8 cellular contexts compared by ENCODE assay signal in the genomic region with DNA sequence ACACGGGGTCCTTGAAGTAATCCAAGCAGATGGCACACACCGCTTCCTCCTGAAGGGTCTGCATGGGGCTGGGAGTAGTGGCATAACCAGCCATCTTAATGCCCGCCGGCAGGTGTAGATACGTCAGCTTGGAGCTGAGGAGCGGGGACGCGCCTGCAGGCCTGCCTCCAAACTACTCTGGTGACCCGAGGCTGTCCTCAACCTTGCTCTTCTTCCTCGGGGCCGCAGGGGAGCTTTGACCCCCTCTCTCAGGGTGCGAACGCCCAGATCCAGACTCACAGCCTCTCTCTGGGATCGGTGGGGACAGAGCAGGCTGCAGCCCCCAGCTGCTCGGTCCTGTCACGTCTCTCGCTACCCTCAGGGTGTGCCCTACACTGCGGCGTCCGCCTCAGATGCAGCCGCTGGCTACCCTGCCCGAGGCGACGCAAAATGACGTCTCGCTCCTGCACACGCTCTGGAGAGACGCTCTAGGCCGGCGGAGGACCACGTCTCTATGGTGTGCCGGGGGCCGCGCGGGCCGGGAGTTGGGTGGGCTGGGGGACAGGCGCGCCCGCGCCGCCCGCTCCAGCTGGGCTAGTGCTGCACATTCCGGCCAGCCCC. TPM values are rescaled to one million over a fixed set of nuclear protein-coding genes. Genes with fewer than 3 reads are reported as not detected.
DNase-seq lines count a peak whose midpoint lies in the region; ATAC-seq and TF ChIP-seq lines count a peak whose summit lies in the region.

Gene TRIM52, minus strand, starts transcription at position 424 of the 600 bp plus-strand sequence. Its CDS starts 330 bp downstream, at position 94.

- intact Hi-C loops in Right ventricle myocardium inferior (cut with DNase I) (loop anchor here (1.0 to 2.0 kb wide), 3 partner anchors 15 to 72 kb away; partner anchors contain the start of gene TRIM41), posterior vena cava (cut with DNase I) (loop anchor here in 1 of 2 donors (1.0 kb wide), 1 partner anchor 14 kb away; no protein-coding TSS in a partner anchor)

- CTCF ChIA-PET in activated naive CD4-positive, alpha-beta T cell treated with anti-CD3 and anti-CD28 coated beads, Interleukin-2, amount 10 ng/mL, durations not matched to agents 7 days and 5 days (lab: Charles Lee): interaction anchor here (0.6 to 1.0 kb wide), 4 partner anchors 11 to 95 kb away, joined by 3 to 6 read pairs (median 4); no protein-coding TSS in a partner anchor

- H3K4me3 ChIP-seq in GM06990 (replicated peaks; ENCODE audit: low read depth, low read length) (peak within 1 kb of the TSS; percentile 94), HFF-Myc (replicated peaks; ENCODE audit: low read depth, low read length) (peak within 1 kb of the TSS; percentile 92), OCI-LY1 (ENCODE audit: low read depth, low read length, poor library complexity, severe bottlenecking) (peak within 1 kb of the TSS; percentile 93), urinary bladder (ENCODE audit: low read depth, low read length) (peak within 1 kb of the TSS; percentile 62)

- peaks cover 37% of the 10 kb centered on the region for H3K36me3 Mint-ChIP-seq in activated naive CD4-positive, alpha-beta T cell treated with anti-CD3 and anti-CD28 coated beads, Interleukin-2, amount 10 ng/mL, durations not matched to agents 7 days and 5 days

- H3K9me2 ChIP-seq in OCI-LY1 (ENCODE audit: low read depth, low read length): no peaks in the 10 kb centered on the region

- TF ChIP-seq CTCF in GM06990 (IDR thresholded peaks at IDR 0.05; ENCODE audit: insufficient read depth, low read length, poor library complexity, severe bottlenecking) (no peak), HFF-Myc (IDR thresholded peaks at IDR 0.05; ENCODE audit: low read depth, low read length, missing control alignments) (no peak), OCI-LY1 (IDR thresholded peaks at IDR 0.05; ENCODE audit: low read length) (no peak)

- H3K36me3 ChIP-seq in GM06990 (ENCODE audit: control insufficient read depth, insufficient read depth, low read length) (peaks cover 5% of the 10 kb centered on the region), OCI-LY1 (ENCODE audit: insufficient read depth, low read length) (peaks cover 19% of the 10 kb centered on the region), urinary bladder (ENCODE audit: insufficient read depth) (no peaks in the 10 kb centered on the region)

- peak within 1 kb of the TSS; percentile 99 for H3K27ac Mint-ChIP-seq in activated naive CD4-positive, alpha-beta T cell treated with anti-CD3 and anti-CD28 coated beads, Interleukin-2, amount 10 ng/mL, durations not matched to agents 7 days and 5 days

- H3K27me3 ChIP-seq in GM06990 (replicated peaks; ENCODE audit: control insufficient read depth, insufficient read depth, low read length) (no peaks in the 10 kb centered on the region), OCI-LY1 (ENCODE audit: insufficient read depth, low read length) (no peaks in the 10 kb centered on the region)

- H3K9me3 Mint-ChIP-seq in activated naive CD4-positive, alpha-beta T cell treated with anti-CD3 and anti-CD28 coated beads, Interleukin-2, amount 10 ng/mL, durations not matched to agents 7 days and 5 days: no peaks in the 10 kb centered on the region

- peaks cover 38% of the 10 kb centered on the region for H3K79me2 ChIP-seq in OCI-LY1 (ENCODE audit: insufficient read depth, low read length)

- under 1% methylated on average over 43 of the region's 43 CpGs for WGBS in urinary bladder

- no peaks in the 10 kb centered on the region for H3K9me3 ChIP-seq in OCI-LY1 (ENCODE audit: low read length)

- H3K4me3 Mint-ChIP-seq in activated naive CD4-positive, alpha-beta T cell treated with anti-CD3 and anti-CD28 coated beads, Interleukin-2, amount 10 ng/mL, durations not matched to agents 7 days and 5 days: peak within 1 kb of the TSS; percentile 94

- H3F3A ChIP-seq in OCI-LY1 (ENCODE audit: insufficient read depth, low read length): no peaks in the 10 kb centered on the region

- H3K27me3 Mint-ChIP-seq in activated naive CD4-positive, alpha-beta T cell treated with anti-CD3 and anti-CD28 coated beads, Interleukin-2, amount 10 ng/mL, durations not matched to agents 7 days and 5 days: peaks cover 4% of the 10 kb centered on the region

- H4K20me1 ChIP-seq in OCI-LY1 (ENCODE audit: insufficient read depth, low read length): no peaks in the 10 kb centered on the region

- peaks cover 40% of the 10 kb centered on the region for H3K4me1 ChIP-seq in OCI-LY1 (ENCODE audit: insufficient read depth, low read length, severe bottlenecking)
- peaks cover 2% of the 10 kb centered on the region for H3K4me1 ChIP-seq in urinary bladder (ENCODE audit: insufficient read depth)

- H3K27ac ChIP-seq in OCI-LY1 (ENCODE audit: low read depth, low read length, poor library complexity, severe bottlenecking): peak within 1 kb of the TSS; percentile 80
- H3K27ac ChIP-seq in urinary bladder (ENCODE audit: low read depth): peak within 1 kb of the TSS; percentile 98

- DNase-seq in GM06990 (ENCODE audit: extremely low read depth, insufficient read length) (peak; percentile 93), HFF-Myc (ENCODE audit: extremely low read depth, low read depth) (peak; percentile 76), Right ventricle myocardium inferior (ENCODE audit: missing footprints) (peak; percentile 97), posterior vena cava (ENCODE audit: low spot score) (peak; percentile 98), AML-193 (lab: John Stamatoyannopoulos, UW) (no peak)
- peak; percentile 95 for DNase-seq in activated naive CD4-positive, alpha-beta T cell treated with anti-CD3 and anti-CD28 coated beads, Interleukin-2, amount 10 ng/mL, durations not matched to agents 7 days and 5 days

- peak; percentile 94 for ATAC-seq in Right ventricle myocardium inferior

- peaks cover 51% of the 10 kb centered on the region for H3K4me1 Mint-ChIP-seq in activated naive CD4-positive, alpha-beta T cell treated with anti-CD3 and anti-CD28 coated beads, Interleukin-2, amount 10 ng/mL, durations not matched to agents 7 days and 5 days

- H3K9ac ChIP-seq in OCI-LY1 (ENCODE audit: low read length): peak within 1 kb of the TSS; percentile 99

- H2AFZ ChIP-seq in OCI-LY1 (ENCODE audit: low read length): no peak within 1 kb of the TSS

- H3K4me2 ChIP-seq in OCI-LY1 (ENCODE audit: low read length): peak within 1 kb of the TSS; percentile 80

RNA-seq across cellular contexts. Expression of gene TRIM52, which starts in this region (rescaled TPM):
- total RNA-seq in Right ventricle myocardium inferior (9.2 TPM), posterior vena cava (10 to 100 TPM in 1 of 2 donors, 1 to 10 TPM in 1; 9.5 to 12.1 TPM), urinary bladder (14.1 TPM)
- 13.8 TPM for polyA plus RNA-seq in urinary bladder

Comparison
In these comparisons a context has a peak if more than half of its experiments do, and no peak if none do; other contexts are left out.
1. DNase-seq: peak in GM06990 (single experiment), HFF-Myc (single experiment), activated naive CD4-positive, alpha-beta T cell treated with anti-CD3 and anti-CD28 coated beads, Interleukin-2, amount 10 ng/mL, durations not matched to agents 7 days and 5 days (single experiment), Right ventricle myocardium inferior (single experiment) and posterior vena cava (single experiment); none in AML-193 (0 of 2).
2. Peak in every context shown above with its lines, with median percentiles within 50 percentile points of each other: H3K4me3 ChIP-seq.